7 cellular contexts compared by ENCODE assay signal in the genomic region with DNA sequence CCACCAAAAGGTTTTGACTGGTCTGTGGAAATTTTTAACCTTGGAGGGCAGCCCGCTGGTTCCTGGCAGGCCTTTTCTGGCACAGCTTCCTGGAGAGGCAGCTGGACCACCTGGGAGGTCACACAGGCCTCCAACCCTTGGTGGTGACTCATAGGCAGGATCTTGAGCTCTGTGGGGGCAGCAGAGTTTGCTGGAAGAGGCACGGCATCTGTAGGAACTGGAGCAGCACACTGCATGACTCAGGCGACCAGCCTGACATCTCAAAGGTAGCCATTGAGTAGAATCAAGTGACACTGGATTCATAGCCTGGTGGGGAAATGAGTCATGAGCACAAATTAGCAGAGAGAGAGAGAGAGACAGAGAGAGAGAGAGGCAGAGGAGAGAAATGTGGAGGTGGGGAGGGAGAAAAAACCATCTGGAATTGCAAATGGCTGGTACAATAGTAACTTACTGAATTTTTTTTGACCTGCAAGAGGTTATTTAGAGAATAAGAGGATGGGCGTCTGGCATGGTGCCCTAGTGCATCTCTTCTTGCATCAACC. TPM values are rescaled to one million over a fixed set of nuclear protein-coding genes. Genes with fewer than 3 reads are reported as not detected.
A peak's percentile ranks its signal among the peaks of the same experiment; 100 is the strongest.
DNase-seq lines count a peak whose midpoint lies in the region; ATAC-seq and TF ChIP-seq lines count a peak whose summit lies in the region.

No MANE protein-coding gene starts in this region.

- no peaks in the 10 kb centered on the region for H3K36me3 ChIP-seq in GM23248 (ENCODE audit: low read depth)

- intact Hi-C loops in dorsolateral prefrontal cortex (cut with DNase I) = loop anchor here (5.0 to 10.0 kb wide), 4 partner anchors 163 to 1140 kb away; no protein-coding TSS in a partner anchor

- H3K4me1 ChIP-seq in GM23248 (ENCODE audit: insufficient read depth) = peaks cover 18% of the 10 kb centered on the region

- H3K9ac ChIP-seq in GM23248 = no peak overlapping the region

- H3K4me2 ChIP-seq in GM23248 (ENCODE audit: unreplicated experiment) = peak overlapping the region; percentile 3

- no peaks in the 10 kb centered on the region for H3K79me2 ChIP-seq in GM23248 (ENCODE audit: insufficient read depth)

- DNase-seq in GM23248 (peak; percentile 93), NOMO-1 treated with dmso at 0.1 percent for 144 hours (lab: John Stamatoyannopoulos, UW; ENCODE audit: unreplicated experiment) (peak; percentile 42), dorsolateral prefrontal cortex (peak in 7 of 10 donors; percentile 35 to 82 (median 61)), pulmonary artery endothelial cell (ENCODE audit: low read depth, low spot score) (peak; percentile 68), globus pallidus (ENCODE audit: low spot score) (no peak)

- ATAC-seq in HG02610 (IDR thresholded peaks at IDR 0.05; ENCODE audit: unreplicated experiment) (no peak), HG02885 (IDR thresholded peaks at IDR 0.05; ENCODE audit: poor library complexity, unreplicated experiment) (no peak)

- H3K4me3 ChIP-seq in GM23248 = no peak overlapping the region
- H3K4me3 ChIP-seq in dorsolateral prefrontal cortex = no peak overlapping the region

- H2AFZ ChIP-seq in GM23248 = no peak overlapping the region

- H3K27me3 ChIP-seq in GM23248 (replicated peaks; ENCODE audit: insufficient read depth) (peaks cover 9% of the 10 kb centered on the region; the same call in 1 of the 2 replicates), dorsolateral prefrontal cortex (no peaks in the 10 kb centered on the region)

- 1 to 3% methylated on average over 4 of the region's 4 CpGs for WGBS in GM23248 (ENCODE audit: low coverage in 1 of 2, low lambda C conversion rate in 2 of 2, missing lambda C conversion rate in 2 of 2), 2 experiments

- H3K9me2 ChIP-seq in GM23248 (ENCODE audit: insufficient read depth) = no peaks in the 10 kb centered on the region

- H4K20me1 ChIP-seq in GM23248 (ENCODE audit: insufficient read depth) = no peaks in the 10 kb centered on the region

- in situ Hi-C loops in GM23248 (cut with MboI) = loop anchor here (10.0 to 25.0 kb wide), 2 partner anchors 520 to 1138 kb away; partner anchors contain the start of gene ARL4C

- TF ChIP-seq CTCF in dorsolateral prefrontal cortex (IDR thresholded peaks at IDR 0.05 in 54 of 56, conservative IDR thresholded peaks at IDR 0.05 in 2 of 56; ENCODE audit: low read depth in 1 of 56, partially characterized antibody in 56 of 56) = no peak

- no peaks in the 10 kb centered on the region for H3K9me3 ChIP-seq in GM23248 (ENCODE audit: low read depth)

- no peak overlapping the region; the same call in 1 of the 2 replicates for H3K27ac ChIP-seq in GM23248
- no peak overlapping the region for H3K27ac ChIP-seq in dorsolateral prefrontal cortex

- peaks cover 6% of the 10 kb centered on the region; the same call in 1 of the 2 replicates for H3F3A ChIP-seq in GM23248 (ENCODE audit: insufficient read depth)

RNA-seq across cellular contexts. Expression of gene TRPM8, which starts 57.4 kb away (rescaled TPM):
- not detected in 2 replicates for total RNA-seq in GM23248 (2014; rRNA removed; shearing (Covaris generic))
- polyA plus RNA-seq in GM23248 (2016; fragmentation: Nextera tagmentation; extraction: Ambion mirVana) = not detected in 2 replicates
- total RNA-seq in dorsolateral prefrontal cortex = 1 to 10 TPM in 7 of 120 experiments, under 1 TPM in 21, not detected in 92; 0.08 to 2.0 (median 0.36) TPM
- total RNA-seq in pulmonary artery endothelial cell = not detected in 2 replicates
